2 cellular contexts compared by ENCODE assay signal in genomic region chr13:51541809-51542258, GRCh38.
TF ChIP-seq lines count a peak whose summit lies in the region.

No MANE protein-coding gene starts in this region.

TF ChIP-seq in A549, 52 proteins besides CTCF, POLR2A, EP300 and RAD21 (continued from another document):
- no peak for TF ChIP-seq PBX3 (IDR thresholded peaks at IDR 0.05)
- TF ChIP-seq E2F6 (IDR thresholded peaks at IDR 0.05; ENCODE audit: borderline replicate concordance, low read depth), result no peak
- TF ChIP-seq BCL3 (IDR thresholded peaks at IDR 0.05), result no peak
- no peak for TF ChIP-seq ELK1 (IDR thresholded peaks at IDR 0.05; ENCODE audit: low read depth, low read length)
- no peak for TF ChIP-seq MYC (IDR thresholded peaks at IDR 0.05; ENCODE audit: borderline replicate concordance, low read length)
- no peak for TF ChIP-seq HMGXB4 (CRISPR knock-in tag; IDR thresholded peaks at IDR 0.05; ENCODE audit: borderline replicate concordance)
- no peak for TF ChIP-seq SREBF2 (IDR thresholded peaks at IDR 0.05)
- TF ChIP-seq CBX8 (IDR thresholded peaks at IDR 0.05), result no peak
- no peak for TF ChIP-seq MAFK (IDR thresholded peaks at IDR 0.05; ENCODE audit: partially characterized antibody)
- no peak for TF ChIP-seq ZSCAN20 (CRISPR knock-in tag; IDR thresholded peaks at IDR 0.05)
- no peak for TF ChIP-seq KDM5A (IDR thresholded peaks at IDR 0.05)
- TF ChIP-seq USF2 (IDR thresholded peaks at IDR 0.05), result no peak

TF ChIP-seq in K562, 482 proteins besides CTCF, POLR2A, EP300 and RAD21 (continued from another document and continues in another):
- TF ChIP-seq ZBTB9 (CRISPR knock-in tag; IDR thresholded peaks at IDR 0.05) (no peak), SMARCE1 (IDR thresholded peaks at IDR 0.05) (peak; percentile 16; the same call in 1 of the 2 replicates), SMAD4 (CRISPR knock-in tag; conservative IDR thresholded peaks at IDR 0.05) (no peak), ZFX (CRISPR knock-in tag; IDR thresholded peaks at IDR 0.05) (no peak), ELF4 (CRISPR knock-in tag; IDR thresholded peaks at IDR 0.05) (no peak), EWSR1 (IDR thresholded peaks at IDR 0.05; ENCODE audit: borderline replicate concordance, low read depth, partially characterized antibody) (no peak), RNF219 (CRISPR knock-in tag; IDR thresholded peaks at IDR 0.05) (no peak), PML (IDR thresholded peaks at IDR 0.05; ENCODE audit: low read length) (no peak), IRF1 (CRISPR knock-in tag; IDR thresholded peaks at IDR 0.05; ENCODE audit: borderline replicate concordance) (no peak), HLTF (IDR thresholded peaks at IDR 0.05) (no peak), XRCC3 (IDR thresholded peaks at IDR 0.05) (no peak), PRMT5 (CRISPR knock-in tag; IDR thresholded peaks at IDR 0.05) (no peak), MAFK (IDR thresholded peaks at IDR 0.05; ENCODE audit: low read length) (no peak), ERF (CRISPR knock-in tag; IDR thresholded peaks at IDR 0.05) (no peak), ZNF133 (CRISPR knock-in tag; IDR thresholded peaks at IDR 0.05) (no peak), ATF6 (CRISPR knock-in tag; IDR thresholded peaks at IDR 0.05) (no peak), PBX2 (CRISPR knock-in tag; IDR thresholded peaks at IDR 0.05; ENCODE audit: low read depth) (no peak), PBX2 (tag; conservative IDR thresholded peaks at IDR 0.05; ENCODE audit: low read depth) (peak; percentile 75), STAT6 (CRISPR knock-in tag; IDR thresholded peaks at IDR 0.05) (no peak), MYC (IDR thresholded peaks at IDR 0.05; ENCODE audit: low read depth, low read length) (no peak), MYC (CRISPR knock-in tag; IDR thresholded peaks at IDR 0.05; ENCODE audit: borderline replicate concordance, low read depth) (no peak), E2F1 (CRISPR knock-in tag; IDR thresholded peaks at IDR 0.05) (no peak), PURB (CRISPR knock-in tag; IDR thresholded peaks at IDR 0.05; ENCODE audit: low read depth) (no peak), SMAD1 (IDR thresholded peaks at IDR 0.05; ENCODE audit: low read depth, low read length, partially characterized antibody) (no peak), MAFG (tag; conservative IDR thresholded peaks at IDR 0.05) (no peak), ZNF511 (CRISPR knock-in tag; IDR thresholded peaks at IDR 0.05) (no peak), RCOR1 (IDR thresholded peaks at IDR 0.05; ENCODE audit: borderline replicate concordance in 1 of 2, low read depth in 2 of 2, low read length in 2 of 2) (peak in 1 of 2 experiments; percentile 61; a peak in 2 of 4 replicates), NR2C1 (IDR thresholded peaks at IDR 0.05) (no peak), NR2C1 (tag; IDR thresholded peaks at IDR 0.05) (no peak), ZMIZ1 (IDR thresholded peaks at IDR 0.05; ENCODE audit: low read depth in 2 of 2, low read length in 2 of 2) (no peak), CBX5 (IDR thresholded peaks at IDR 0.05; ENCODE audit: borderline replicate concordance, low read depth) (no peak), ARID1B (IDR thresholded peaks at IDR 0.05) (peak; percentile 48), XRCC4 (IDR thresholded peaks at IDR 0.05; ENCODE audit: extremely low read depth, insufficient read depth, insufficient read length) (no peak), ZNF282 (CRISPR knock-in tag; IDR thresholded peaks at IDR 0.05) (no peak), CSDE1 (IDR thresholded peaks at IDR 0.05) (no peak), ZNF699 (CRISPR knock-in tag; IDR thresholded peaks at IDR 0.05; ENCODE audit: insufficient replicate concordance) (no peak), SP2 (IDR thresholded peaks at IDR 0.05; ENCODE audit: extremely low read depth, low read depth, low read length, poor library complexity, severe bottlenecking) (no peak)
